Comparison of ENCODE assay signal across 22 cellular contexts in the genomic region with DNA sequence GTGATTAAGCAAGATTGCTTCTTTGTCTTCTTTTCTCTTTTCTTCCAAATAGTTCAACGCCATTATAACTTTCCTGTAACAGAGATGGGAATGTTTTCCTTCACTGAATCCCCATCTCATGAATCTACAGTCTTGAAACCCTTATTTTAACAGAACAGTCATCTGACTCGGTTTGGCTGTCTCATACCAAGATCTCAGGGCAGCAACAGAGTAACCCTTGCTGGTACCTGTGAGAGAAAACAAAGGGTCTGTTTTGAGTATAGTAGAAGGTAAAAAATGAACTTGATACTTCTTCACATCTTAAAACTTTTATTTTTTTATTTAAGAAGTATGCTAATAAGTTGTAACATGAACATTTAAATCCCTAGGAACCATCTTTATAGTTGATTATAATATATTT.
"Had no signal": no experiment of that assay in that cellular context is flagged by ENCODE, and none has a peak within 500 bp of the region (broad histone marks: within the 10 kb centered on the region; RNA-seq: fewer than 3 reads in every experiment).

No MANE protein-coding gene starts in this region.

- H3K27me3 Mint-ChIP-seq: activated B cell treated with CpG ODN at 0.5 μM for 24 hours; activated CD4-positive, alpha-beta memory T cell treated with anti-CD3 and anti-CD28 coated beads for 36 hours; dendritic cell treated with granulocyte-macrophage colony-stimulating factor and Interleukin-4, amounts not matched to agents 40 ng/mL and 50 ng/mL, for 4 days had no signal

- H3K4me3 Mint-ChIP-seq: activated B cell treated with CpG ODN at 0.5 μM for 24 hours; activated CD4-positive, alpha-beta memory T cell treated with anti-CD3 and anti-CD28 coated beads for 36 hours; activated naive CD4-positive, alpha-beta T cell treated with anti-CD3 and anti-CD28 coated beads for 36 hours; dendritic cell treated with granulocyte-macrophage colony-stimulating factor and Interleukin-4, amounts not matched to agents 40 ng/mL and 50 ng/mL, for 4 days; nephron progenitor cell had no signal

- ATAC-seq: foreskin keratinocyte, left lung, pancreas, psoas muscle had no signal

- H3K36me3 Mint-ChIP-seq: activated CD4-positive, alpha-beta memory T cell treated with anti-CD3 and anti-CD28 coated beads for 36 hours had no signal

- H3K4me1 Mint-ChIP-seq: activated B cell treated with CpG ODN at 0.5 μM for 24 hours had no signal

- DNase-seq: activated B cell treated with CpG ODN at 0.5 μM for 24 hours; activated CD4-positive, alpha-beta memory T cell treated with anti-CD3 and anti-CD28 coated beads for 36 hours; activated CD4-positive, alpha-beta T cell treated with anti-CD3 and anti-CD28 coated beads for 48 hours; activated effector memory CD4-positive, alpha-beta T cell treated with Interleukin-2 at 50 U/mL for 16 hours; activated naive CD4-positive, alpha-beta T cell treated with anti-CD3 and anti-CD28 coated beads for 36 hours; activated T-cell treated with anti-CD3 and anti-CD28 coated beads, Interleukin-2, amount 50 U/mL, for 48 hours; cerebellar nuclear complex; effector CD4-positive, alpha-beta T cell; foreskin keratinocyte; left lung; mammary epithelial cell; nephron progenitor cell; pancreas; psoas muscle; spleen; stimulated activated CD4-positive, alpha-beta T cell treated with anti-CD3 and anti-CD28 coated beads, Interleukin-4, amount 100 ng/mL, for 1 hour; stimulated activated naive CD4-positive, alpha-beta T cell treated with Interleukin-2 at 50 U/mL for 16 hours; T1000; upper lobe of left lung had no signal

- H3K27ac Mint-ChIP-seq: activated B cell treated with CpG ODN at 0.5 μM for 24 hours; activated CD4-positive, alpha-beta memory T cell treated with anti-CD3 and anti-CD28 coated beads for 36 hours; activated naive CD4-positive, alpha-beta T cell treated with anti-CD3 and anti-CD28 coated beads for 36 hours; dendritic cell treated with granulocyte-macrophage colony-stimulating factor and Interleukin-4, amounts not matched to agents 40 ng/mL and 50 ng/mL, for 4 days; nephron progenitor cell had no signal

- H3K9me3 ChIP-seq: psoas muscle, right atrium auricular region, thoracic aorta, upper lobe of left lung had no signal

- H3K9me3 Mint-ChIP-seq: activated B cell treated with CpG ODN at 0.5 μM for 24 hours; activated CD4-positive, alpha-beta memory T cell treated with anti-CD3 and anti-CD28 coated beads for 36 hours; activated naive CD4-positive, alpha-beta T cell treated with anti-CD3 and anti-CD28 coated beads for 36 hours; dendritic cell treated with granulocyte-macrophage colony-stimulating factor and Interleukin-4, amounts not matched to agents 40 ng/mL and 50 ng/mL, for 4 days had no signal
